8 cellular contexts compared by ENCODE assay signal in genomic region chr2:25251032-25251460, GRCh38.
DNase-seq lines count a peak whose midpoint lies in the region; ATAC-seq, FAIRE-seq and TF ChIP-seq lines count a peak whose summit lies in the region.

No MANE protein-coding gene starts in this region.

- peak overlapping the region; percentile 69 for H3K4me2 ChIP-seq in SK-N-SH

- no peak overlapping the region; the same call in 1 of the 2 replicates for H2AFZ ChIP-seq in SK-N-SH (ENCODE audit: low read depth)

- peak overlapping the region; percentile 93 for H3K4me3 Mint-ChIP-seq in glutamatergic neuron (ENCODE audit: unreplicated experiment)

- H3K9me2 ChIP-seq in SK-N-SH = no peaks in the 10 kb centered on the region

- peak overlapping the region; percentile 87 for H3K27ac Mint-ChIP-seq in glutamatergic neuron (ENCODE audit: unreplicated experiment)

- CTCF ChIA-PET in SK-N-SH (lab: Yijun Ruan, JAX) = interaction anchor here (1.0 to 5.5 kb wide), 6 partner anchors 9 to 85 kb away, joined by 3 to 47 read pairs (median 4); no protein-coding TSS in a partner anchor

- H3K27me3 Mint-ChIP-seq in glutamatergic neuron (ENCODE audit: unreplicated experiment) = peaks cover 21% of the 10 kb centered on the region

- no peaks in the 10 kb centered on the region for H3K9me3 ChIP-seq in SK-N-SH
- no peaks in the 10 kb centered on the region for H3K9me3 ChIP-seq in spleen

- DNase-seq in SK-N-SH = peak; percentile 80
- peak; percentile 79 for DNase-seq in activated CD8-positive, alpha-beta memory T cell treated with anti-CD3 and anti-CD28 coated beads for 24 hours
- DNase-seq in glutamatergic neuron = no peak
- no peak for DNase-seq in spleen
- DNase-seq in HTR-8/SVneo (ENCODE audit: insufficient read length, low spot score) = no peak
- no peak for DNase-seq in NAMALWA (ENCODE audit: low spot score)
- DNase-seq in hippocampal formation (lab: John Stamatoyannopoulos, UW) = no peak

- ATAC-seq in SK-N-SH treated with all-trans-retinoic acid at 6 μM for 48 hours = no peak; the same call in 2 of the 3 replicates

- no peak for TF ChIP-seq EP300 in SK-N-SH (IDR thresholded peaks at IDR 0.05; ENCODE audit: borderline replicate concordance in 1 of 2, low read depth in 1 of 2, low read length in 1 of 2)

- H4K20me1 ChIP-seq in SK-N-SH (ENCODE audit: insufficient read depth) = no peaks in the 10 kb centered on the region

- no peak for TF ChIP-seq POLR2A in spleen (IDR thresholded peaks at IDR 0.05)

- H3K4me3 ChIP-seq in SK-N-SH (ENCODE audit: low read depth in 2 of 2, low read length in 1 of 2) = peak overlapping the region in 1 of 2 experiments; percentile 52; a peak in 2 of 4 replicates
- peak overlapping the region; percentile 44 to 82 (median 56) for H3K4me3 ChIP-seq in spleen

- H3K9ac ChIP-seq in SK-N-SH = no peak overlapping the region

- H3K9me3 Mint-ChIP-seq in glutamatergic neuron (ENCODE audit: unreplicated experiment) = peaks cover 22% of the 10 kb centered on the region

- intact Hi-C loops in spleen (cut with DNase I; ENCODE audit: low total_unique reads) = no loop called here

- H3K36me3 ChIP-seq in SK-N-SH (replicated peaks in 1 of 2; ENCODE audit: control insufficient read depth in 1 of 2, insufficient read depth in 2 of 2, low read length in 1 of 2) (peaks cover 4 to 53% of the 10 kb centered on the region in 2 experiments), spleen (peaks cover 2 to 43% (median 25%) of the 10 kb centered on the region in 6 donors)

- no peaks in the 10 kb centered on the region for H3K79me2 ChIP-seq in SK-N-SH (ENCODE audit: insufficient read depth)

- no peak for FAIRE-seq in HTR-8/SVneo (lab: Jason Lieb, UNC)

- TF ChIP-seq RAD21 in SK-N-SH (IDR thresholded peaks at IDR 0.05; ENCODE audit: low read length) = no peak

- H3K27me3 ChIP-seq in SK-N-SH (ENCODE audit: insufficient read depth) (no peaks in the 10 kb centered on the region), spleen (replicated peaks in 1 of 7) (no peaks in the 10 kb centered on the region)

- no peaks in the 10 kb centered on the region for H3F3A ChIP-seq in SK-N-SH (replicated peaks; ENCODE audit: insufficient read depth)

- POLR2A ChIA-PET in SK-N-SH (lab: Yijun Ruan, JAX) = interaction anchor here (0.5 to 2.2 kb wide), 11 partner anchors 22 to 89 kb away, joined by 3 to 14 read pairs (median 5); no protein-coding TSS in a partner anchor

- H3K27ac ChIP-seq in SK-N-SH (ENCODE audit: low read depth in 2 of 2, low read length in 1 of 2) (peak overlapping the region in 1 of 2 experiments; percentile 96; a peak in 2 of 4 replicates), spleen (peak overlapping the region; percentile 77 to 91 (median 88))

- peaks cover 42% of the 10 kb centered on the region for H3K4me1 Mint-ChIP-seq in glutamatergic neuron (ENCODE audit: low read depth, unreplicated experiment)

- peaks cover 16% of the 10 kb centered on the region for H3K36me3 Mint-ChIP-seq in glutamatergic neuron (ENCODE audit: unreplicated experiment)

- H3K4me1 ChIP-seq in SK-N-SH (ENCODE audit: control insufficient read depth in 1 of 2, insufficient read depth in 2 of 2, low read depth in 1 of 2, low read length in 1 of 2) = peaks cover 8 to 51% of the 10 kb centered on the region in 2 experiments
- H3K4me1 ChIP-seq in spleen = peaks cover 12 to 73% (median 32%) of the 10 kb centered on the region in 6 donors

- 46% methylated on average over 16 of the region's 16 CpGs for WGBS in SK-N-SH (ENCODE audit: low lambda C conversion rate)
- WGBS in spleen, 5 donors = 8 to 40% (median 17%) methylated on average over 9 to 16 of the region's 16 CpGs

- no peak for TF ChIP-seq CTCF in SK-N-SH (IDR thresholded peaks at IDR 0.05)
- TF ChIP-seq CTCF in glutamatergic neuron (IDR thresholded peaks at IDR 0.05; ENCODE audit: partially characterized antibody, unreplicated experiment) = no peak
- TF ChIP-seq CTCF in spleen (IDR thresholded peaks at IDR 0.05 in 8 of 11, conservative IDR thresholded peaks at IDR 0.05 in 3 of 11) = no peak

TF ChIP-seq in SK-N-SH, 30 proteins besides CTCF, POLR2A, EP300 and RAD21 (continues in another document):
- TF ChIP-seq ELF1 (IDR thresholded peaks at IDR 0.05) (no peak), RXRA (IDR thresholded peaks at IDR 0.05; ENCODE audit: borderline replicate concordance, low read depth) (no peak), SIN3A (IDR thresholded peaks at IDR 0.05; ENCODE audit: borderline replicate concordance, low read depth, low read length) (no peak), RCOR1 (IDR thresholded peaks at IDR 0.05; ENCODE audit: low read length) (no peak), MXI1 (IDR thresholded peaks at IDR 0.05; ENCODE audit: low read depth, low read length) (no peak), RFX5 (IDR thresholded peaks at IDR 0.05; ENCODE audit: low read length) (no peak), JUND (IDR thresholded peaks at IDR 0.05) (no peak), POLR2AphosphoS5 (IDR thresholded peaks at IDR 0.05; ENCODE audit: low read depth, low read length) (no peak), SMC3 (IDR thresholded peaks at IDR 0.05; ENCODE audit: low read depth, low read length) (no peak), FOSL2 (IDR thresholded peaks at IDR 0.05; ENCODE audit: borderline replicate concordance, low read depth) (no peak), TEAD4 (IDR thresholded peaks at IDR 0.05; ENCODE audit: borderline replicate concordance, insufficient read depth) (no peak), GATA2 (CRISPR knock-in tag; IDR thresholded peaks at IDR 0.05) (no peak), GABPA (IDR thresholded peaks at IDR 0.05; ENCODE audit: low read depth) (no peak)
- TF ChIP-seq, protein P1, sequence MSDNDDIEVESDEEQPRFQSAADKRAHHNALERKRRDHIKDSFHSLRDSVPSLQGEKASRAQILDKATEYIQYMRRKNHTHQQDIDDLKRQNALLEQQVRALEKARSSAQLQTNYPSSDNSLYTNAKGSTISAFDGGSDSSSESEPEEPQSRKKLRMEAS (IDR thresholded peaks at IDR 0.05; ENCODE audit: low read depth) = no peak
- TF ChIP-seq, protein P2, sequence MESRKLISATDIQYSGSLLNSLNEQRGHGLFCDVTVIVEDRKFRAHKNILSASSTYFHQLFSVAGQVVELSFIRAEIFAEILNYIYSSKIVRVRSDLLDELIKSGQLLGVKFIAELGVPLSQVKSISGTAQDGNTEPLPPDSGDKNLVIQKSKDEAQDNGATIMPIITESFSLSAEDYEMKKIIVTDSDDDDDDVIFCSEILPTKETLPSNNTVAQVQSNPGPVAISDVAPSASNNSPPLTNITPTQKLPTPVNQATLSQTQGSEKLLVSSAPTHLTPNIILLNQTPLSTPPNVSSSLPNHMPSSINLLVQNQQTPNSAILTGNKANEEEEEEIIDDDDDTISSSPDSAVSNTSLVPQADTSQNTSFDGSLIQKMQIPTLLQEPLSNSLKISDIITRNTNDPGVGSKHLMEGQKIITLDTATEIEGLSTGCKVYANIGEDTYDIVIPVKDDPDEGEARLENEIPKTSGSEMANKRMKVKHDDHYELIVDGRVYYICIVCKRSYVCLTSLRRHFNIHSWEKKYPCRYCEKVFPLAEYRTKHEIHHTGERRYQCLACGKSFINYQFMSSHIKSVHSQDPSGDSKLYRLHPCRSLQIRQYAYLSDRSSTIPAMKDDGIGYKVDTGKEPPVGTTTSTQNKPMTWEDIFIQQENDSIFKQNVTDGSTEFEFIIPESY (IDR thresholded peaks at IDR 0.05; ENCODE audit: borderline replicate concordance, low read depth) = no peak

TF ChIP-seq in SK-N-SH treated with all-trans-retinoic acid at 6 μM for 48 hours, 23 proteins besides CTCF, POLR2A, EP300 and RAD21:
- TF ChIP-seq RARB (CRISPR knock-in tag; IDR thresholded peaks at IDR 0.05) (no peak), ARNTL (CRISPR knock-in tag; IDR thresholded peaks at IDR 0.05; ENCODE audit: borderline replicate concordance, low read depth) (no peak), GLIS3 (CRISPR knock-in tag; IDR thresholded peaks at IDR 0.05) (no peak), PPARA (CRISPR knock-in tag; IDR thresholded peaks at IDR 0.05; ENCODE audit: borderline replicate concordance) (no peak), ZFP30 (CRISPR knock-in tag; IDR thresholded peaks at IDR 0.05) (no peak), OSR1 (CRISPR knock-in tag; IDR thresholded peaks at IDR 0.05) (no peak), ZC3H10 (CRISPR knock-in tag; IDR thresholded peaks at IDR 0.05) (no peak), BACH2 (CRISPR knock-in tag; IDR thresholded peaks at IDR 0.05; ENCODE audit: borderline replicate concordance) (no peak)
- TF ChIP-seq, protein P3, sequence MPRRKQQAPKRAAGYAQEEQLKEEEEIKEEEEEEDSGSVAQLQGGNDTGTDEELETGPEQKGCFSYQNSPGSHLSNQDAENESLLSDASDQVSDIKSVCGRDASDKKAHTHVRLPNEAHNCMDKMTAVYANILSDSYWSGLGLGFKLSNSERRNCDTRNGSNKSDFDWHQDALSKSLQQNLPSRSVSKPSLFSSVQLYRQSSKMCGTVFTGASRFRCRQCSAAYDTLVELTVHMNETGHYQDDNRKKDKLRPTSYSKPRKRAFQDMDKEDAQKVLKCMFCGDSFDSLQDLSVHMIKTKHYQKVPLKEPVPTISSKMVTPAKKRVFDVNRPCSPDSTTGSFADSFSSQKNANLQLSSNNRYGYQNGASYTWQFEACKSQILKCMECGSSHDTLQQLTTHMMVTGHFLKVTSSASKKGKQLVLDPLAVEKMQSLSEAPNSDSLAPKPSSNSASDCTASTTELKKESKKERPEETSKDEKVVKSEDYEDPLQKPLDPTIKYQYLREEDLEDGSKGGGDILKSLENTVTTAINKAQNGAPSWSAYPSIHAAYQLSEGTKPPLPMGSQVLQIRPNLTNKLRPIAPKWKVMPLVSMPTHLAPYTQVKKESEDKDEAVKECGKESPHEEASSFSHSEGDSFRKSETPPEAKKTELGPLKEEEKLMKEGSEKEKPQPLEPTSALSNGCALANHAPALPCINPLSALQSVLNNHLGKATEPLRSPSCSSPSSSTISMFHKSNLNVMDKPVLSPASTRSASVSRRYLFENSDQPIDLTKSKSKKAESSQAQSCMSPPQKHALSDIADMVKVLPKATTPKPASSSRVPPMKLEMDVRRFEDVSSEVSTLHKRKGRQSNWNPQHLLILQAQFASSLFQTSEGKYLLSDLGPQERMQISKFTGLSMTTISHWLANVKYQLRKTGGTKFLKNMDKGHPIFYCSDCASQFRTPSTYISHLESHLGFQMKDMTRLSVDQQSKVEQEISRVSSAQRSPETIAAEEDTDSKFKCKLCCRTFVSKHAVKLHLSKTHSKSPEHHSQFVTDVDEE (CRISPR knock-in tag; IDR thresholded peaks at IDR 0.05) = no peak

Comparison
In these comparisons a context has a peak if more than half of its experiments do, and no peak if none do; other contexts are left out.
1. DNase-seq: peak in SK-N-SH (single experiment) and activated CD8-positive, alpha-beta memory T cell treated with anti-CD3 and anti-CD28 coated beads for 24 hours (single experiment); none in glutamatergic neuron (single experiment), spleen (single experiment), HTR-8/SVneo (single experiment), NAMALWA (single experiment) and hippocampal formation (0 of 2).